Comparison of ENCODE assay signal across 18 cellular contexts in genomic region chr20:44599715-44600114, GRCh38. TPM values are rescaled to one million over a fixed set of nuclear protein-coding genes. Genes with fewer than 3 reads are reported as not detected.
DNase-seq lines count a peak whose midpoint lies in the region; ATAC-seq and TF ChIP-seq lines count a peak whose summit lies in the region.
"Had no signal": no experiment of that assay in that cellular context is flagged by ENCODE, and none has a peak within 500 bp of the region (broad histone marks: within the 10 kb centered on the region; RNA-seq: fewer than 3 reads in every experiment).

No MANE protein-coding gene starts in this region.

- H3K9ac ChIP-seq in rectal smooth muscle tissue (ENCODE audit: low read length): no peak overlapping the region

- no peak for TF ChIP-seq CTCF in esophagus squamous epithelium (IDR thresholded peaks at IDR 0.05)
- TF ChIP-seq CTCF in vagina (IDR thresholded peaks at IDR 0.05): no peak

- TF ChIP-seq POLR2A in esophagus squamous epithelium (IDR thresholded peaks at IDR 0.05): no peak
- TF ChIP-seq POLR2A in vagina (IDR thresholded peaks at IDR 0.05): no peak

- intact Hi-C loops in right cardiac atrium (cut with DNase I) (loop anchor here in 3 of 4 donors (5.0 to 10.0 kb wide), 3 partner anchors 65 to 77 kb away; partner anchors contain the start of gene SERINC3 (in 1 of the 3)), left cardiac atrium (cut with DNase I) (no loop called here), esophagus squamous epithelium (cut with DNase I) (no loop called here), vagina (cut with DNase I) (loop anchor here (5.0 kb wide), 1 partner anchor 67 kb away; no protein-coding TSS in a partner anchor)

- H3K4me1 ChIP-seq in right cardiac atrium (ENCODE audit: control insufficient read depth, insufficient read depth, low read length): peaks cover 54% of the 10 kb centered on the region
- H3K4me1 ChIP-seq in esophagus squamous epithelium: peaks cover 8 to 89% (median 67%) of the 10 kb centered on the region in 3 donors
- peaks cover 46% of the 10 kb centered on the region for H3K4me1 ChIP-seq in rectal smooth muscle tissue (ENCODE audit: control insufficient read depth, insufficient read depth, low read length)
- peaks cover 82% of the 10 kb centered on the region for H3K4me1 ChIP-seq in vagina

- no peaks in the 10 kb centered on the region for H3K27me3 ChIP-seq in right cardiac atrium (ENCODE audit: control insufficient read depth, insufficient read depth)
- no peaks in the 10 kb centered on the region for H3K27me3 ChIP-seq in esophagus squamous epithelium
- H3K27me3 ChIP-seq in rectal smooth muscle tissue (ENCODE audit: control insufficient read depth, insufficient read depth, low read length): no peaks in the 10 kb centered on the region
- no peaks in the 10 kb centered on the region for H3K27me3 ChIP-seq in vagina
- H3K27me3 ChIP-seq: body of pancreas, pancreas had no signal

- H3K9me3 ChIP-seq in right cardiac atrium (ENCODE audit: control insufficient read depth, low read length) (no peaks in the 10 kb centered on the region), esophagus squamous epithelium (no peaks in the 10 kb centered on the region), vagina (no peaks in the 10 kb centered on the region)
- H3K9me3 ChIP-seq: body of pancreas, pancreas had no signal

- H3K27ac ChIP-seq in right cardiac atrium (ENCODE audit: low read length) (peak overlapping the region; percentile 100), esophagus squamous epithelium (peak overlapping the region; percentile 59 to 94 (median 88)), rectal smooth muscle tissue (ENCODE audit: low read depth, low read length) (peak overlapping the region; percentile 76), vagina (peak overlapping the region; percentile 98)

- no peak overlapping the region for H3K4me3 ChIP-seq in right cardiac atrium (ENCODE audit: low read length)
- H3K4me3 ChIP-seq in esophagus squamous epithelium: no peak overlapping the region
- H3K4me3 ChIP-seq in rectal smooth muscle tissue (ENCODE audit: low read length): no peak overlapping the region
- H3K4me3 ChIP-seq in vagina: no peak overlapping the region
- H3K4me3 ChIP-seq: body of pancreas, pancreas had no signal

- no peaks in the 10 kb centered on the region for H3K36me3 ChIP-seq in esophagus squamous epithelium
- H3K36me3 ChIP-seq in rectal smooth muscle tissue (ENCODE audit: control insufficient read depth, insufficient read depth, low read length): no peaks in the 10 kb centered on the region
- no peaks in the 10 kb centered on the region for H3K36me3 ChIP-seq in vagina
- H3K36me3 ChIP-seq: pancreas had no signal

- 65% methylated on average over 1 of the region's 1 CpG for WGBS in right cardiac atrium
- 83% methylated on average over 1 of the region's 1 CpG for WGBS in esophagus squamous epithelium, 2 donors

- DNase-seq in right cardiac atrium: peak in 1 of 3 donors; percentile 8
- DNase-seq in left cardiac atrium: no peak
- DNase-seq in esophagus squamous epithelium (lab: John Stamatoyannopoulos, UW): no peak
- no peak for DNase-seq in vagina (ENCODE audit: extremely low spot score in 2 of 2)
- no peak for DNase-seq in globus pallidus (ENCODE audit: low spot score)
- DNase-seq: activated CD4-positive, alpha-beta memory T cell treated with anti-CD3 and anti-CD28 coated beads for 36 hours; body of pancreas; effector CD4-positive, alpha-beta T cell; foreskin fibroblast; GDM1; NCI-H2029; NCI-H82; pancreas; SHP77 treated with DMSO at 0.1 percent for 48 hours; stimulated activated CD4-positive, alpha-beta T cell treated with anti-CD3 and anti-CD28 coated beads, Interleukin-1b, Interleukin-23, amount 100 ng/mL, for 48 hours had no signal

- ATAC-seq in right cardiac atrium (no peak), left cardiac atrium (no peak), HG02798 (IDR thresholded peaks at IDR 0.05; ENCODE audit: poor library complexity, unreplicated experiment) (no peak), HG02571 (IDR thresholded peaks at IDR 0.05; ENCODE audit: unreplicated experiment) (no peak)
- ATAC-seq: body of pancreas, pancreas had no signal

RNA-seq across cellular contexts. Expression of gene PKIG, which starts 17.3 kb away (rescaled TPM):
- total RNA-seq in right cardiac atrium: 100 to 1,000 TPM; 212 to 246 (median 232) TPM
- 334 TPM for polyA plus RNA-seq in right cardiac atrium
- total RNA-seq in left cardiac atrium: 100 to 1,000 TPM; 159 to 182 TPM
- total RNA-seq in esophagus squamous epithelium: 10 to 100 TPM; 11.0 to 80.1 (median 19.4) TPM
- 146 TPM for total RNA-seq in vagina

RNA-seq across cellular contexts. Expression of gene ADA, which starts 51.8 kb away (rescaled TPM):
- 10 to 100 TPM; 11.6 to 22.8 (median 12.4) TPM for total RNA-seq in right cardiac atrium
- polyA plus RNA-seq in right cardiac atrium: 12.4 TPM
- 10 to 100 TPM; 11.3 to 12.2 TPM for total RNA-seq in left cardiac atrium
- total RNA-seq in esophagus squamous epithelium: 10 to 100 TPM in 2 of 4 donors, 1 to 10 TPM in 2; 3.8 to 31.7 (median 15.7) TPM
- 25.3 TPM for total RNA-seq in vagina

Comparison
In these comparisons a context has a peak if more than half of its experiments do, and no peak if none do; other contexts are left out.
1. intact Hi-C loops: an anchor here in right cardiac atrium (5.0 to 10.0 kb wide) and vagina (5.0 kb wide); none called in left cardiac atrium and esophagus squamous epithelium.